1 cellular context compared by ENCODE assay signal in genomic region chr6:41702771-41703494, GRCh38.
TF ChIP-seq lines count a peak whose summit lies in the region.

No MANE protein-coding gene starts in this region.

TF ChIP-seq in GM12878, 131 proteins besides CTCF, POLR2A, EP300 and RAD21:
- TF ChIP-seq CBFB (IDR thresholded peaks at IDR 0.05; ENCODE audit: low read depth) (no peak), PBX3 (IDR thresholded peaks at IDR 0.05; ENCODE audit: insufficient replicate concordance, low read depth, low read length) (no peak), CUX1 (IDR thresholded peaks at IDR 0.05; ENCODE audit: insufficient replicate concordance, low read depth, low read length) (no peak), SUZ12 (IDR thresholded peaks at IDR 0.05; ENCODE audit: unreplicated experiment) (no peak), TCF12 (IDR thresholded peaks at IDR 0.05; ENCODE audit: low read depth, low read length) (no peak), ASH2L (IDR thresholded peaks at IDR 0.05; ENCODE audit: borderline replicate concordance, low read depth) (no peak), IKZF2 (IDR thresholded peaks at IDR 0.05) (no peak), HDGF (IDR thresholded peaks at IDR 0.05) (no peak), MYC (IDR thresholded peaks at IDR 0.05; ENCODE audit: insufficient read depth, insufficient read length, insufficient replicate concordance, low read length, severe bottlenecking) (no peak), CHD1 (IDR thresholded peaks at IDR 0.05; ENCODE audit: low read depth, low read length) (no peak)
- TF ChIP-seq, protein P1, sequence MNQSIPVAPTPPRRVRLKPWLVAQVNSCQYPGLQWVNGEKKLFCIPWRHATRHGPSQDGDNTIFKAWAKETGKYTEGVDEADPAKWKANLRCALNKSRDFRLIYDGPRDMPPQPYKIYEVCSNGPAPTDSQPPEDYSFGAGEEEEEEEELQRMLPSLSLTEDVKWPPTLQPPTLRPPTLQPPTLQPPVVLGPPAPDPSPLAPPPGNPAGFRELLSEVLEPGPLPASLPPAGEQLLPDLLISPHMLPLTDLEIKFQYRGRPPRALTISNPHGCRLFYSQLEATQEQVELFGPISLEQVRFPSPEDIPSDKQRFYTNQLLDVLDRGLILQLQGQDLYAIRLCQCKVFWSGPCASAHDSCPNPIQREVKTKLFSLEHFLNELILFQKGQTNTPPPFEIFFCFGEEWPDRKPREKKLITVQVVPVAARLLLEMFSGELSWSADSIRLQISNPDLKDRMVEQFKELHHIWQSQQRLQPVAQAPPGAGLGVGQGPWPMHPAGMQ (IDR thresholded peaks at IDR 0.05; ENCODE audit: borderline replicate concordance): no peak
